26 cellular contexts compared by ENCODE assay signal in genomic region chr1:10428956-10429355, GRCh38. TPM values are rescaled to one million over a fixed set of nuclear protein-coding genes. Genes with fewer than 3 reads are reported as not detected.
DNase-seq lines count a peak whose midpoint lies in the region; ATAC-seq and TF ChIP-seq lines count a peak whose summit lies in the region.
"Had no signal": no experiment of that assay in that cellular context is flagged by ENCODE, and none has a peak within 500 bp of the region (broad histone marks: within the 10 kb centered on the region; RNA-seq: fewer than 3 reads in every experiment).

No MANE protein-coding gene starts in this region.

- H3K9me3 Mint-ChIP-seq in Caco-2 (ENCODE audit: unreplicated experiment) = no peaks in the 10 kb centered on the region
- H3K9me3 Mint-ChIP-seq in activated CD4-positive, alpha-beta memory T cell treated with anti-CD3 and anti-CD28 coated beads, Interleukin-2, amount 10 ng/mL, durations not matched to agents 7 days and 5 days = no peaks in the 10 kb centered on the region
- no peaks in the 10 kb centered on the region for H3K9me3 Mint-ChIP-seq in natural killer cell
- H3K9me3 Mint-ChIP-seq: activated naive CD4-positive, alpha-beta T cell treated with anti-CD3 and anti-CD28 coated beads, Interleukin-2, amount 50 U/mL, for 72 hours; type B pancreatic cell had no signal

- H3K27ac Mint-ChIP-seq in Caco-2 (ENCODE audit: unreplicated experiment) (no peak overlapping the region), natural killer cell (peak overlapping the region; percentile 89 to 97)
- H3K27ac Mint-ChIP-seq in activated CD4-positive, alpha-beta memory T cell treated with anti-CD3 and anti-CD28 coated beads, Interleukin-2, amount 10 ng/mL, durations not matched to agents 7 days and 5 days = no peak overlapping the region

- peak overlapping the region; percentile 13; the same call in 1 of the 2 replicates for H3K9ac ChIP-seq in BLaER1

- H3K4me3 ChIP-seq in BLaER1 = no peak overlapping the region
- no peak overlapping the region for H3K4me3 ChIP-seq in Caco-2 (ENCODE audit: low read depth, low read length)
- H3K4me3 ChIP-seq: mucosa of descending colon had no signal

- DNase-seq in Caco-2 = no peak
- no peak for DNase-seq in activated CD4-positive, alpha-beta memory T cell treated with anti-CD3 and anti-CD28 coated beads, Interleukin-2, amount 10 ng/mL, durations not matched to agents 7 days and 5 days
- no peak for DNase-seq in natural killer cell
- no peak for DNase-seq in HuH-7.5 (ENCODE audit: low spot score)
- no peak for DNase-seq in stimulated activated naive CD8-positive, alpha-beta T cell treated with anti-CD3 and anti-CD28 coated beads, Interleukin-15, Interleukin-2, amounts not matched to agents 100 U/mL and 50 U/mL, for 24 hours
- DNase-seq: activated T-cell treated with anti-CD3 and anti-CD28 coated beads, Interleukin-2, amount 50 U/mL, for 48 hours; COR-L47; DMS79 treated with DMSO at 0.1 percent for 48 hours; Karpas-422; left ventricle myocardium superior; mucosa of descending colon; NCI-H1694 treated with DMSO at 0.1 percent for 48 hours; NCI-H69; stimulated activated CD4-positive, alpha-beta T cell treated with anti-CD3 and anti-CD28 coated beads, Interleukin-15, amount 100 ng/mL, for 24 hours; T-helper 9 cell had no signal

- 0 out of 2 replicates have a peak, but pooled peaks cover 4% of the 10 kb centered on the region for H3K36me3 ChIP-seq in BLaER1
- no peaks in the 10 kb centered on the region; the same call in 1 of the 2 replicates for H3K36me3 ChIP-seq in Caco-2 (ENCODE audit: control insufficient read depth, insufficient read depth, low read length)
- H3K36me3 ChIP-seq: ascending aorta had no signal

- no peaks in the 10 kb centered on the region for H3K27me3 Mint-ChIP-seq in Caco-2 (ENCODE audit: insufficient read depth, unreplicated experiment)
- H3K27me3 Mint-ChIP-seq in activated CD4-positive, alpha-beta memory T cell treated with anti-CD3 and anti-CD28 coated beads, Interleukin-2, amount 10 ng/mL, durations not matched to agents 7 days and 5 days = no peaks in the 10 kb centered on the region
- H3K27me3 Mint-ChIP-seq in natural killer cell (ENCODE audit: low read depth in 2 of 2) = no peaks in the 10 kb centered on the region
- H3K27me3 Mint-ChIP-seq: progenitor cell of endocrine pancreas, type B pancreatic cell had no signal

- CTCF ChIA-PET in Caco-2 (lab: Charles Lee) = interaction anchor here (0.9 to 2.7 kb wide), 2 partner anchors 50 to 65 kb away, joined by 3 to 23 read pairs; no protein-coding TSS in a partner anchor
- CTCF ChIA-PET in activated CD4-positive, alpha-beta memory T cell treated with anti-CD3 and anti-CD28 coated beads, Interleukin-2, amount 10 ng/mL, durations not matched to agents 7 days and 5 days (lab: Charles Lee) = interaction anchor here (0.5 to 5.4 kb wide), 12 partner anchors 10 to 1216 kb away, joined by 3 to 106 read pairs (median 4); partner anchors contain the start of genes KIF1B, LZIC and NMNAT1

- H3K36me3 Mint-ChIP-seq in Caco-2 (ENCODE audit: insufficient read depth, unreplicated experiment) = peaks cover 7% of the 10 kb centered on the region
- no peaks in the 10 kb centered on the region for H3K36me3 Mint-ChIP-seq in activated CD4-positive, alpha-beta memory T cell treated with anti-CD3 and anti-CD28 coated beads, Interleukin-2, amount 10 ng/mL, durations not matched to agents 7 days and 5 days (ENCODE audit: low read depth)
- no peaks in the 10 kb centered on the region for H3K36me3 Mint-ChIP-seq in natural killer cell
- H3K36me3 Mint-ChIP-seq: activated naive CD4-positive, alpha-beta T cell treated with anti-CD3 and anti-CD28 coated beads, Interleukin-2, amount 50 U/mL, for 72 hours had no signal

- H3K4me3 Mint-ChIP-seq in Caco-2 (ENCODE audit: unreplicated experiment) = peak overlapping the region; percentile 96
- H3K4me3 Mint-ChIP-seq in activated CD4-positive, alpha-beta memory T cell treated with anti-CD3 and anti-CD28 coated beads, Interleukin-2, amount 10 ng/mL, durations not matched to agents 7 days and 5 days = peak overlapping the region; percentile 86
- peak overlapping the region; percentile 28 for H3K4me3 Mint-ChIP-seq in natural killer cell

- no peak for ATAC-seq in natural killer cell
- ATAC-seq in HG03045 (IDR thresholded peaks at IDR 0.05; ENCODE audit: unreplicated experiment) = no peak
- ATAC-seq in HG02588 (IDR thresholded peaks at IDR 0.05; ENCODE audit: unreplicated experiment) = no peak
- ATAC-seq in stimulated activated naive CD8-positive, alpha-beta T cell treated with anti-CD3 and anti-CD28 coated beads, Interleukin-15, Interleukin-2, amounts not matched to agents 100 U/mL and 50 U/mL, for 24 hours = no peak
- ATAC-seq: activated naive CD4-positive, alpha-beta T cell treated with anti-CD3 and anti-CD28 coated beads, Interleukin-2, amount 50 U/mL, for 72 hours; left ventricle myocardium superior; mucosa of descending colon; sciatic nerve; SK-N-SH treated with all-trans-retinoic acid at 6 μM for 48 hours had no signal

- no peak for TF ChIP-seq CTCF in Caco-2 (IDR thresholded peaks at IDR 0.05; ENCODE audit: insufficient read depth in 1 of 2, low read depth in 1 of 2, low read length in 1 of 2, severe bottlenecking in 1 of 2, unreplicated experiment in 1 of 2)
- no peak for TF ChIP-seq CTCF in natural killer cell (IDR thresholded peaks at IDR 0.05)

- POLR2A ChIA-PET in Caco-2 (lab: Charles Lee) = no interaction called here
- POLR2A ChIA-PET in activated CD4-positive, alpha-beta memory T cell treated with anti-CD3 and anti-CD28 coated beads, Interleukin-2, amount 10 ng/mL, durations not matched to agents 7 days and 5 days (lab: Charles Lee) = interaction anchor here (1.0 to 3.3 kb wide), 4 partner anchors 14 to 485 kb away, joined by 3 to 30 read pairs (median 7); partner anchors contain the start of genes CORT, LZIC and NMNAT1

- BruUV-seq in Caco-2 (replicated peaks; lab: Mats Ljungman, UMichigan) = no TSS peak

- H4K20me1 ChIP-seq in BLaER1 = no peaks in the 10 kb centered on the region

- H3K27ac ChIP-seq in BLaER1 = no peak overlapping the region
- H3K27ac ChIP-seq: ascending aorta had no signal

- intact Hi-C loops in Caco-2 (cut with micrococcal nuclease; ENCODE audit: unreplicated experiment) (loop anchor here (1.0 to 5.0 kb wide), 4 partner anchors 30 to 477 kb away; partner anchors contain the start of gene PGD), natural killer cell (cut with micrococcal nuclease) (loop anchor here (1.0 to 10.0 kb wide), 6 partner anchors 30 to 934 kb away; partner anchors contain the start of genes KIF1B and PGD)

- H3K4me1 ChIP-seq in BLaER1 = peaks cover 40% of the 10 kb centered on the region
- H3K4me1 ChIP-seq in Caco-2 = peaks cover 25% of the 10 kb centered on the region

- H3K9me3 ChIP-seq in BLaER1 (no peaks in the 10 kb centered on the region), Caco-2 (no peaks in the 10 kb centered on the region)
- H3K9me3 ChIP-seq: ascending aorta, mucosa of descending colon had no signal

- peaks cover 11% of the 10 kb centered on the region for H3K4me1 Mint-ChIP-seq in Caco-2 (ENCODE audit: low read depth, unreplicated experiment)
- H3K4me1 Mint-ChIP-seq in activated CD4-positive, alpha-beta memory T cell treated with anti-CD3 and anti-CD28 coated beads, Interleukin-2, amount 10 ng/mL, durations not matched to agents 7 days and 5 days = peaks cover 39% of the 10 kb centered on the region
- peaks cover 17% of the 10 kb centered on the region in 2 donors for H3K4me1 Mint-ChIP-seq in natural killer cell

- no peak overlapping the region for H3K4me2 ChIP-seq in BLaER1

- no peaks in the 10 kb centered on the region for H3K27me3 ChIP-seq in BLaER1
- no peaks in the 10 kb centered on the region for H3K27me3 ChIP-seq in Caco-2 (replicated peaks; ENCODE audit: control insufficient read depth, insufficient read depth, low read length)
- H3K27me3 ChIP-seq: ascending aorta had no signal

RNA-seq across cellular contexts. Expression of gene CENPS, which starts 1.3 kb away (rescaled TPM):
- total RNA-seq in Caco-2 (2022) (20.1 and 23.1 TPM in 2 replicates), natural killer cell (1 to 10 TPM; 4.1 to 5.0 (median 4.5) TPM)
- 10 to 100 TPM; 13.5 to 15.2 TPM for total RNA-seq in activated CD4-positive, alpha-beta memory T cell treated with anti-CD3 and anti-CD28 coated beads, Interleukin-2, amount 10 ng/mL, durations not matched to agents 7 days and 5 days
- total RNA-seq: ascending aorta had no signal

RNA-seq across cellular contexts. Expression of gene CORT, which starts 20.9 kb away (rescaled TPM):
- total RNA-seq in Caco-2 (2022) = 0.79 TPM in 1 of 2 replicates, not detected in the other
- total RNA-seq in activated CD4-positive, alpha-beta memory T cell treated with anti-CD3 and anti-CD28 coated beads, Interleukin-2, amount 10 ng/mL, durations not matched to agents 7 days and 5 days = under 1 TPM in 1 of 2 experiments, not detected in 1; 0.50 TPM
- total RNA-seq in natural killer cell = not detected
- total RNA-seq: ascending aorta, cardiac septum, left ventricle myocardium superior, RPMI7951 had no signal

RNA-seq across cellular contexts. Expression of gene PGD, which starts 30.1 kb away (rescaled TPM):
- total RNA-seq in Caco-2 (2022) = 187 and 215 TPM in 2 replicates
- total RNA-seq in activated CD4-positive, alpha-beta memory T cell treated with anti-CD3 and anti-CD28 coated beads, Interleukin-2, amount 10 ng/mL, durations not matched to agents 7 days and 5 days = 10 to 100 TPM; 80.8 to 84.3 TPM
- total RNA-seq in natural killer cell = 100 to 1,000 TPM in 1 of 3 donors, 10 to 100 TPM in 2; 35.8 to 113 (median 39.8) TPM

RNA-seq across cellular contexts. Expression of gene DFFA, which starts 43.4 kb away (rescaled TPM):
- total RNA-seq in Caco-2 (2022) = 80.2 and 80.4 TPM in 2 replicates
- total RNA-seq in activated CD4-positive, alpha-beta memory T cell treated with anti-CD3 and anti-CD28 coated beads, Interleukin-2, amount 10 ng/mL, durations not matched to agents 7 days and 5 days = 10 to 100 TPM; 23.5 to 24.2 TPM
- total RNA-seq in natural killer cell = 10 to 100 TPM; 17.5 to 21.8 (median 21.5) TPM

RNA-seq across cellular contexts. Expression of gene PEX14, which starts 45.8 kb away (rescaled TPM):
- total RNA-seq in Caco-2 (2022) (19.9 and 22.2 TPM in 2 replicates), natural killer cell (10 to 100 TPM; 21.4 to 27.3 (median 24.1) TPM)
- 10 to 100 TPM; 18.9 to 20.1 TPM for total RNA-seq in activated CD4-positive, alpha-beta memory T cell treated with anti-CD3 and anti-CD28 coated beads, Interleukin-2, amount 10 ng/mL, durations not matched to agents 7 days and 5 days

Comparison
In these comparisons a context has a peak if more than half of its experiments do, and no peak if none do; other contexts are left out.
1. H3K27ac Mint-ChIP-seq: peak in natural killer cell (2 of 2); none in Caco-2 (single experiment) and activated CD4-positive, alpha-beta memory T cell treated with anti-CD3 and anti-CD28 coated beads, Interleukin-2, amount 10 ng/mL, durations not matched to agents 7 days and 5 days (single experiment).
2. H3K4me3 Mint-ChIP-seq: peak in every context shown above with its lines; median percentile 96 in Caco-2; 86 in activated CD4-positive, alpha-beta memory T cell treated with anti-CD3 and anti-CD28 coated beads, Interleukin-2, amount 10 ng/mL, durations not matched to agents 7 days and 5 days; 28 in natural killer cell.